17 cellular contexts compared by ENCODE assay signal in the genomic region with DNA sequence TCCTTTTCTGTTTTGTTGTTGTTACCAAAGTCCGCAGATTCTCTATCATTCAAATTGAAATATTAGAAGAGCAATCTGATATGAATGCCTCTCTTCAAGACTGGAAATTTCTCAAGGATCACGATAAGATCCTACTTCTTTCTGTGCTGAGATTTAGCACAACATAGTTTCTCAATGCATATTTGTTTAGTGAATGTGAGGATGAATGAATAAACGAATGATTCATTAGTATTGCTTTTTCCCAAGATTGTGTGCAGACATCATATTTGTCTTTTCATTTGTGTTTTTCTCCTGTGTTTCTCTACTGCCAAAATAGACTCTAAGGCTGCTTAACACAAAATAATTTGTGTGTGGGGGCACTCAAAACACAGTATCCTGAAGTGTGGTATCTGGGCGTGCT.
DNase-seq lines count a peak whose midpoint lies in the region; ATAC-seq and TF ChIP-seq lines count a peak whose summit lies in the region.
"Had no signal": no experiment of that assay in that cellular context is flagged by ENCODE, and none has a peak within 500 bp of the region (broad histone marks: within the 10 kb centered on the region; RNA-seq: fewer than 3 reads in every experiment).

No MANE protein-coding gene starts in this region.

- H3K4me2 ChIP-seq in trophoblast cell (ENCODE audit: low read length) (no peak overlapping the region), mesendoderm (ENCODE audit: low read length) (no peak overlapping the region)

- H3K79me1 ChIP-seq in trophoblast cell (ENCODE audit: low read length) (no peaks in the 10 kb centered on the region), mesendoderm (ENCODE audit: low read length) (no peaks in the 10 kb centered on the region)

- H2BK120ac ChIP-seq in trophoblast cell (ENCODE audit: insufficient read depth, low read length, poor library complexity), result no peak overlapping the region
- no peak overlapping the region for H2BK120ac ChIP-seq in mesendoderm (ENCODE audit: low read depth, low read length)

- H3K27me3 ChIP-seq in adipocyte (replicated peaks; ENCODE audit: control insufficient read depth, insufficient read depth, low read length) (no peaks in the 10 kb centered on the region), trophoblast cell (ENCODE audit: insufficient read depth, low read length) (no peaks in the 10 kb centered on the region), mesendoderm (ENCODE audit: insufficient read depth, low read length, poor library complexity) (no peaks in the 10 kb centered on the region)

- no peak overlapping the region for H2BK15ac ChIP-seq in mesendoderm (replicated peaks; ENCODE audit: low read depth)

- H3K27ac ChIP-seq in trophoblast cell (ENCODE audit: low read depth, low read length) (peak overlapping the region; percentile 34), mesendoderm (ENCODE audit: low read depth, low read length) (no peak overlapping the region)

- H3K4me3 Mint-ChIP-seq in glutamatergic neuron (ENCODE audit: unreplicated experiment), result no peak overlapping the region
- H3K4me3 Mint-ChIP-seq: B cell; CD8-positive, alpha-beta T cell; IgD-negative memory B cell had no signal

- H4K12ac ChIP-seq in trophoblast cell (ENCODE audit: low read depth, low read length), result no peak overlapping the region

- no peaks in the 10 kb centered on the region for H3K27me3 Mint-ChIP-seq in glutamatergic neuron (ENCODE audit: unreplicated experiment)
- H3K27me3 Mint-ChIP-seq: B cell, IgD-negative memory B cell had no signal

- H2BK5ac ChIP-seq in trophoblast cell (ENCODE audit: low read depth, low read length, poor library complexity) (no peak overlapping the region), mesendoderm (ENCODE audit: low read length) (no peak overlapping the region)

- no peaks in the 10 kb centered on the region for H3K4me1 Mint-ChIP-seq in glutamatergic neuron (ENCODE audit: low read depth, unreplicated experiment)
- H3K4me1 Mint-ChIP-seq: B cell, IgD-negative memory B cell had no signal

- H3K79me2 ChIP-seq in trophoblast cell (ENCODE audit: control insufficient read depth, insufficient read depth, low read length, poor library complexity) (no peaks in the 10 kb centered on the region), mesendoderm (ENCODE audit: control insufficient read depth, insufficient read depth, low read length) (no peaks in the 10 kb centered on the region)

- no peak overlapping the region for H3K9ac ChIP-seq in adipocyte (ENCODE audit: low read length)
- no peak overlapping the region for H3K9ac ChIP-seq in trophoblast cell (ENCODE audit: low read length)
- no peak overlapping the region for H3K9ac ChIP-seq in mesendoderm (ENCODE audit: low read length)

- H4K8ac ChIP-seq in trophoblast cell (ENCODE audit: low read depth, low read length), result no peak overlapping the region
- no peak overlapping the region for H4K8ac ChIP-seq in mesendoderm (ENCODE audit: low read depth, low read length)

- H3K4me3 ChIP-seq in adipocyte (ENCODE audit: low read length), result no peak overlapping the region
- H3K4me3 ChIP-seq in epithelial cell of esophagus (ENCODE audit: low read length), result no peak overlapping the region
- H3K4me3 ChIP-seq in trophoblast cell (ENCODE audit: low read depth, low read length), result no peak overlapping the region
- no peak overlapping the region for H3K4me3 ChIP-seq in mesendoderm (ENCODE audit: low read length)

- WGBS in trophoblast cell (ENCODE audit: extremely low coverage, insufficient coverage, insufficient read length), result no CpG with 5 or more reads among the region's 4 CpGs
- no CpG with 5 or more reads among the region's 4 CpGs for WGBS in mesendoderm (ENCODE audit: extremely low coverage, insufficient coverage, low lambda C conversion rate)

- no peak overlapping the region for H2AK5ac ChIP-seq in trophoblast cell (ENCODE audit: low read length)
- H2AK5ac ChIP-seq in mesendoderm (ENCODE audit: low read length), result no peak overlapping the region

- no peak for ATAC-seq in GM21447 (IDR thresholded peaks at IDR 0.05; ENCODE audit: unreplicated experiment)
- ATAC-seq: CD8-positive, alpha-beta T cell; HCT116 had no signal

- no peaks in the 10 kb centered on the region for H3K9me3 Mint-ChIP-seq in glutamatergic neuron (ENCODE audit: unreplicated experiment)

- no peak overlapping the region for H4K5ac ChIP-seq in mesendoderm (ENCODE audit: low read length)

- H3K27ac Mint-ChIP-seq in glutamatergic neuron (ENCODE audit: unreplicated experiment), result no peak overlapping the region
- H3K27ac Mint-ChIP-seq: B cell; CD8-positive, alpha-beta T cell; IgD-negative memory B cell had no signal

- DNase-seq in AG08396 (ENCODE audit: low spot score) (peak; percentile 14), adipocyte (ENCODE audit: low read depth) (peak; percentile 52), epithelial cell of esophagus (ENCODE audit: low read depth) (peak; percentile 2), trophoblast cell (peak in 1 of 2 donors; percentile 38), glutamatergic neuron (no peak), mesendoderm (no peak)
- DNase-seq: 8988T; C1 segment of cervical spinal cord; Caco-2; CD8-positive, alpha-beta T cell; DND-41; GDM1; KG1 had no signal

- H3K23ac ChIP-seq in trophoblast cell (ENCODE audit: low read length), result no peak overlapping the region
- H3K23ac ChIP-seq in mesendoderm (ENCODE audit: low read length), result no peak overlapping the region

- TF ChIP-seq CTCF in epithelial cell of esophagus (IDR thresholded peaks at IDR 0.05; ENCODE audit: insufficient read depth, low read depth, low read length, missing control alignments) (no peak), glutamatergic neuron (IDR thresholded peaks at IDR 0.05; ENCODE audit: partially characterized antibody, unreplicated experiment) (no peak)

- H3K18ac ChIP-seq in trophoblast cell (ENCODE audit: low read length), result no peak overlapping the region
- no peak overlapping the region for H3K18ac ChIP-seq in mesendoderm (ENCODE audit: low read length)

- H2AFZ ChIP-seq in trophoblast cell (ENCODE audit: insufficient read depth, low read length, poor library complexity), result no peak overlapping the region

- H3K9me3 ChIP-seq in adipocyte (ENCODE audit: control insufficient read depth, low read length) (no peaks in the 10 kb centered on the region), trophoblast cell (ENCODE audit: insufficient read depth, low read depth, low read length) (no peaks in the 10 kb centered on the region)
- H3K9me3 ChIP-seq: Caco-2 had no signal

- no peak overlapping the region for H2BK12ac ChIP-seq in trophoblast cell (ENCODE audit: low read length)

- H3K36me3 ChIP-seq in adipocyte (ENCODE audit: control insufficient read depth, insufficient read depth, low read length, severe bottlenecking) (no peaks in the 10 kb centered on the region), trophoblast cell (ENCODE audit: control insufficient read depth in 1 of 2, insufficient read depth in 2 of 2, low read length in 2 of 2) (no peaks in the 10 kb centered on the region), mesendoderm (ENCODE audit: control insufficient read depth, insufficient read depth, low read length) (no peaks in the 10 kb centered on the region)

- H4K91ac ChIP-seq in trophoblast cell (ENCODE audit: low read depth, low read length), result no peak overlapping the region

- H3K4me1 ChIP-seq in adipocyte (ENCODE audit: control insufficient read depth, insufficient read depth, low read length), result no peaks in the 10 kb centered on the region
- no peaks in the 10 kb centered on the region for H3K4me1 ChIP-seq in trophoblast cell (ENCODE audit: control insufficient read depth in 1 of 2, insufficient read depth in 2 of 2, low read length in 2 of 2)
- H3K4me1 ChIP-seq in mesendoderm (ENCODE audit: control insufficient read depth, low read depth, low read length), result no peaks in the 10 kb centered on the region
- H3K4me1 ChIP-seq: Caco-2 had no signal

- H3K14ac ChIP-seq in trophoblast cell (ENCODE audit: low read length), result no peak overlapping the region

- H3K4ac ChIP-seq in trophoblast cell (ENCODE audit: low read depth, low read length) (no peak overlapping the region), mesendoderm (ENCODE audit: low read depth, low read length) (no peak overlapping the region)

- H3K56ac ChIP-seq in mesendoderm (ENCODE audit: low read length), result no peak overlapping the region

- no peaks in the 10 kb centered on the region for H3K36me3 Mint-ChIP-seq in glutamatergic neuron (ENCODE audit: unreplicated experiment)
- H3K36me3 Mint-ChIP-seq: CD8-positive, alpha-beta T cell; IgD-negative memory B cell had no signal

Comparison
In these comparisons a context has a peak if more than half of its experiments do, and no peak if none do; other contexts are left out.
1. DNase-seq: peak in AG08396 (single experiment), adipocyte (single experiment) and epithelial cell of esophagus (single experiment); none in glutamatergic neuron (single experiment) and mesendoderm (single experiment).